In the genomic region with DNA sequence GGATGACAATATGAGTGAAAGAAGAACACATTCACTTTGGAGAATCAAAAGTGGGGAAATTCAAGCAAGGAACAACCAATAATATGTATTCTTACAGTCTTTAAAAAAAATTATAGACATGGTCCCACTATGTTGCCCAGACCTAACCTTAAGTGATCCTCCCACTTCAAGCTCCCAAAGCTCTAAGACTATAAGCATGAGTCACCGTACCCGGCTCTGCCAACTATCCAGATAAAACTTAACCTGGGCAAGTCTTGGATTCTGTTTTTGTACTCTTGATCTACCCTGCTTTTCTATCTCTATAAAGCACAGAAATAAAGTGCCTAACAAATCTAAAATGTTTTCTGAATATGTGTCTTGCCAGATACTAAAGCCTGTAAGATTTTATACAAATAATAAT, we compare ENCODE assay signal across 21 cellular contexts. TPM values are rescaled to one million over a fixed set of nuclear protein-coding genes. Genes with fewer than 3 reads are reported as not detected.
DNase-seq lines count a peak whose midpoint lies in the region; ATAC-seq and TF ChIP-seq lines count a peak whose summit lies in the region.
"Had no signal": no experiment of that assay in that cellular context is flagged by ENCODE, and none has a peak within 500 bp of the region (broad histone marks: within the 10 kb centered on the region; RNA-seq: fewer than 3 reads in every experiment).

No MANE protein-coding gene starts in this region.

- DNase-seq in HCT116 (ENCODE audit: low read depth, low spot score) (no peak), SK-N-SH (no peak), fibroblast of mammary gland (ENCODE audit: low read depth) (peak; percentile 47), retinal pigment epithelial cell (ENCODE audit: low read depth) (peak; percentile 32), osteocyte (ENCODE audit: extremely low spot score, unreplicated experiment) (no peak), nephron progenitor cell (no peak)
- no peak for DNase-seq in CD8-positive, alpha-beta T cell
- DNase-seq: activated CD4-positive, alpha-beta T cell treated with anti-CD3 and anti-CD28 coated beads, Interleukin-2, amount 10 ng/mL, durations not matched to agents 7 days and 5 days; BE2C; central memory CD4-positive, alpha-beta T cell; endodermal cell; glutamatergic neuron; HCEC 1CT; Kasumi-1; NCI-H1436 treated with DMSO at 0.1 percent for 48 hours; substantia nigra; T-helper 9 cell had no signal

- H3K4me3 Mint-ChIP-seq in osteocyte (ENCODE audit: unreplicated experiment), result no peak overlapping the region
- H3K4me3 Mint-ChIP-seq in nephron progenitor cell, result no peak overlapping the region
- H3K4me3 Mint-ChIP-seq in CD8-positive, alpha-beta T cell, result no peak overlapping the region
- H3K4me3 Mint-ChIP-seq: activated CD4-positive, alpha-beta T cell treated with anti-CD3 and anti-CD28 coated beads, Interleukin-2, amount 10 ng/mL, durations not matched to agents 7 days and 5 days; endodermal cell; memory B cell; neural progenitor cell had no signal

- H3K27me3 ChIP-seq in HCT116 (ENCODE audit: insufficient read depth, low read length) (no peaks in the 10 kb centered on the region), SK-N-SH (ENCODE audit: insufficient read depth) (no peaks in the 10 kb centered on the region)
- no peaks in the 10 kb centered on the region for H3K27me3 ChIP-seq in CD8-positive, alpha-beta T cell (ENCODE audit: insufficient read depth, low read length)
- H3K27me3 ChIP-seq: BE2C, neural progenitor cell had no signal

- H3K9ac ChIP-seq in HCT116 (ENCODE audit: low read length), result no peak overlapping the region
- no peak overlapping the region for H3K9ac ChIP-seq in SK-N-SH
- H3K9ac ChIP-seq: neural progenitor cell had no signal

- CTCF ChIA-PET in HCT116 (lab: Charles Lee), result no interaction called here
- CTCF ChIA-PET in SK-N-SH (lab: Yijun Ruan, JAX), result no interaction called here
- CTCF ChIA-PET in CD8-positive, alpha-beta T cell (lab: Charles Lee), result interaction anchor here (0.9 to 1.4 kb wide), 3 partner anchors 21 to 70 kb away, joined by 3 to 5 read pairs (median 3); no protein-coding TSS in a partner anchor

- H3K27ac Mint-ChIP-seq in osteocyte (ENCODE audit: unreplicated experiment) (no peak overlapping the region), nephron progenitor cell (no peak overlapping the region)
- no peak overlapping the region for H3K27ac Mint-ChIP-seq in CD8-positive, alpha-beta T cell
- H3K27ac Mint-ChIP-seq: activated CD4-positive, alpha-beta T cell treated with anti-CD3 and anti-CD28 coated beads, Interleukin-2, amount 10 ng/mL, durations not matched to agents 7 days and 5 days; endodermal cell; memory B cell; neural progenitor cell had no signal

- no peak overlapping the region for H2AFZ ChIP-seq in HCT116 (ENCODE audit: low read depth, low read length, poor library complexity, severe bottlenecking)
- H2AFZ ChIP-seq in SK-N-SH (ENCODE audit: low read depth), result no peak overlapping the region
- H2AFZ ChIP-seq: neural progenitor cell had no signal

- no peaks in the 10 kb centered on the region for H3F3A ChIP-seq in SK-N-SH (replicated peaks; ENCODE audit: insufficient read depth)

- TF ChIP-seq EP300 in SK-N-SH (IDR thresholded peaks at IDR 0.05; ENCODE audit: borderline replicate concordance in 1 of 2, low read depth in 1 of 2, low read length in 1 of 2), result no peak

- TF ChIP-seq RAD21 in HCT116 (IDR thresholded peaks at IDR 0.05; ENCODE audit: low read depth), result no peak
- no peak for TF ChIP-seq RAD21 in SK-N-SH (IDR thresholded peaks at IDR 0.05; ENCODE audit: low read length)

- H3K27ac ChIP-seq in HCT116 (ENCODE audit: low read depth, low read length) (no peak overlapping the region), SK-N-SH (ENCODE audit: low read depth in 2 of 2, low read length in 1 of 2) (no peak overlapping the region)
- H3K27ac ChIP-seq in CD8-positive, alpha-beta T cell (ENCODE audit: low read depth, low read length), result no peak overlapping the region
- H3K27ac ChIP-seq: neural progenitor cell had no signal

- H3K27me3 Mint-ChIP-seq in osteocyte (ENCODE audit: unreplicated experiment) (no peaks in the 10 kb centered on the region), nephron progenitor cell (ENCODE audit: low read depth, poor library complexity) (no peaks in the 10 kb centered on the region)
- no peaks in the 10 kb centered on the region for H3K27me3 Mint-ChIP-seq in CD8-positive, alpha-beta T cell (ENCODE audit: low read depth)
- H3K27me3 Mint-ChIP-seq: activated CD4-positive, alpha-beta T cell treated with anti-CD3 and anti-CD28 coated beads, Interleukin-2, amount 10 ng/mL, durations not matched to agents 7 days and 5 days; memory B cell had no signal

- H3K36me3 ChIP-seq in HCT116 (ENCODE audit: control insufficient read depth in 1 of 2, insufficient read depth in 2 of 2, low read length in 2 of 2), result 0 out of 4 replicates have a peak, but pooled peaks cover 0 to 3% of the 10 kb centered on the region in 2 experiments
- no peaks in the 10 kb centered on the region for H3K36me3 ChIP-seq in SK-N-SH (replicated peaks in 1 of 2; ENCODE audit: control insufficient read depth in 1 of 2, insufficient read depth in 2 of 2, low read length in 1 of 2)
- H3K36me3 ChIP-seq in CD8-positive, alpha-beta T cell (ENCODE audit: insufficient read depth, low read length), result peaks cover 31% of the 10 kb centered on the region
- H3K36me3 ChIP-seq: BE2C had no signal

- H3K79me2 ChIP-seq in HCT116 (ENCODE audit: insufficient read depth, low read length) (no peaks in the 10 kb centered on the region), SK-N-SH (ENCODE audit: insufficient read depth) (no peaks in the 10 kb centered on the region)

- WGBS in SK-N-SH (ENCODE audit: low lambda C conversion rate), result 63% methylated on average over 2 of the region's 2 CpGs

- no TSS peak for BruUV-seq in HCT116 (replicated peaks; lab: Mats Ljungman, UMichigan)

- H3K36me3 Mint-ChIP-seq in osteocyte (ENCODE audit: unreplicated experiment) (peaks cover 26% of the 10 kb centered on the region), nephron progenitor cell (ENCODE audit: low read depth) (peaks cover 40% of the 10 kb centered on the region)
- H3K36me3 Mint-ChIP-seq in CD8-positive, alpha-beta T cell, result peaks cover 81% of the 10 kb centered on the region

- no peaks in the 10 kb centered on the region for H3K9me3 ChIP-seq in HCT116 (ENCODE audit: control insufficient read depth in 1 of 2, insufficient read depth in 1 of 2, low read depth in 1 of 2, low read length in 2 of 2)
- no peaks in the 10 kb centered on the region for H3K9me3 ChIP-seq in SK-N-SH
- no peaks in the 10 kb centered on the region for H3K9me3 ChIP-seq in CD8-positive, alpha-beta T cell (ENCODE audit: low read length)
- H3K9me3 ChIP-seq: BE2C had no signal

- H3K9me2 ChIP-seq in HCT116 (ENCODE audit: insufficient read depth) (no peaks in the 10 kb centered on the region), SK-N-SH (no peaks in the 10 kb centered on the region)

- ATAC-seq in HCT116, result no peak
- no peak for ATAC-seq in CD8-positive, alpha-beta T cell
- ATAC-seq: activated naive CD4-positive, alpha-beta T cell treated with anti-CD3 and anti-CD28 coated beads, Interleukin-2, amount 50 U/mL, for 72 hours; sciatic nerve had no signal

- RAD21 ChIA-PET in HCT116 (lab: Charles Lee; ENCODE audit: low non-redundant PET in 1 of 2, low total read pairs in 2 of 2, uncharacterized antibody in 2 of 2, unreplicated experiment in 2 of 2), result no interaction called here

- H3K9me3 Mint-ChIP-seq in osteocyte (ENCODE audit: unreplicated experiment), result no peaks in the 10 kb centered on the region
- no peaks in the 10 kb centered on the region for H3K9me3 Mint-ChIP-seq in nephron progenitor cell
- no peaks in the 10 kb centered on the region for H3K9me3 Mint-ChIP-seq in CD8-positive, alpha-beta T cell
- H3K9me3 Mint-ChIP-seq: activated CD4-positive, alpha-beta T cell treated with anti-CD3 and anti-CD28 coated beads, Interleukin-2, amount 10 ng/mL, durations not matched to agents 7 days and 5 days; activated naive CD4-positive, alpha-beta T cell treated with anti-CD3 and anti-CD28 coated beads, Interleukin-2, amount 50 U/mL, for 72 hours; endodermal cell; memory B cell; neural progenitor cell had no signal

- H3K4me3 ChIP-seq in HCT116 (replicated peaks in 1 of 2; ENCODE audit: low read depth in 1 of 2, low read length in 2 of 2), result no peak overlapping the region
- H3K4me3 ChIP-seq in SK-N-SH (ENCODE audit: low read depth in 2 of 2, low read length in 1 of 2), result no peak overlapping the region
- H3K4me3 ChIP-seq in fibroblast of mammary gland (ENCODE audit: control insufficient read depth, low read depth, low read length), result no peak overlapping the region
- H3K4me3 ChIP-seq in retinal pigment epithelial cell (ENCODE audit: low read length), result no peak overlapping the region
- H3K4me3 ChIP-seq in CD8-positive, alpha-beta T cell (ENCODE audit: low read depth, low read length), result no peak overlapping the region
- H3K4me3 ChIP-seq: neural progenitor cell had no signal

- H3K4me1 Mint-ChIP-seq in osteocyte (ENCODE audit: unreplicated experiment), result peaks cover 22% of the 10 kb centered on the region
- peaks cover 10% of the 10 kb centered on the region for H3K4me1 Mint-ChIP-seq in nephron progenitor cell
- H3K4me1 Mint-ChIP-seq in CD8-positive, alpha-beta T cell (ENCODE audit: low read depth), result peaks cover 8% of the 10 kb centered on the region
- H3K4me1 Mint-ChIP-seq: memory B cell had no signal

- TF ChIP-seq POLR2A in HCT116 (IDR thresholded peaks at IDR 0.05; ENCODE audit: borderline replicate concordance, extremely low read depth, insufficient read depth, insufficient read length), result no peak

- H3K4me2 ChIP-seq in HCT116 (ENCODE audit: low read length), result peak overlapping the region; percentile 23; the same call in 1 of the 2 replicates
- H3K4me2 ChIP-seq in SK-N-SH, result no peak overlapping the region
- H3K4me2 ChIP-seq: neural progenitor cell had no signal

- H4K20me1 ChIP-seq in HCT116 (ENCODE audit: insufficient read depth), result no peaks in the 10 kb centered on the region
- H4K20me1 ChIP-seq in SK-N-SH (ENCODE audit: insufficient read depth), result no peaks in the 10 kb centered on the region

- intact Hi-C loops in HCT116 (cut with micrococcal nuclease), result no loop called here
- intact Hi-C loops in CD8-positive, alpha-beta T cell (cut with DNase I, micrococcal nuclease), result no loop called here

- POLR2A ChIA-PET in HCT116 (lab: Charles Lee) (no interaction called here), SK-N-SH (lab: Yijun Ruan, JAX) (no interaction called here)
- POLR2A ChIA-PET in CD8-positive, alpha-beta T cell (lab: Charles Lee), result interaction anchor here (0.6 kb wide), 1 partner anchor 29 kb away, joined by 3 read pairs; no protein-coding TSS in a partner anchor

- H3K4me1 ChIP-seq in HCT116 (ENCODE audit: control insufficient read depth in 1 of 2, insufficient read depth in 2 of 2, low read length in 2 of 2), result peaks cover 2 to 7% of the 10 kb centered on the region in 2 experiments
- peaks cover 0 to 5% of the 10 kb centered on the region in 2 experiments; a peak in 1 of 4 replicates for H3K4me1 ChIP-seq in SK-N-SH (ENCODE audit: control insufficient read depth in 1 of 2, insufficient read depth in 2 of 2, low read depth in 1 of 2, low read length in 1 of 2)
- no peaks in the 10 kb centered on the region for H3K4me1 ChIP-seq in CD8-positive, alpha-beta T cell (ENCODE audit: insufficient read depth, low read length)
- H3K4me1 ChIP-seq: BE2C had no signal

- TF ChIP-seq CTCF in HCT116 (IDR thresholded peaks at IDR 0.05 in 2 of 3, conservative IDR thresholded peaks at IDR 0.05 in 1 of 3; ENCODE audit: borderline replicate concordance in 1 of 3, insufficient read depth in 1 of 3, low read depth in 2 of 3, low read length in 2 of 3) (no peak), SK-N-SH (IDR thresholded peaks at IDR 0.05) (no peak), fibroblast of mammary gland (conservative IDR thresholded peaks at IDR 0.05; ENCODE audit: control insufficient read depth, insufficient read depth, low read depth, low read length) (no peak), retinal pigment epithelial cell (conservative IDR thresholded peaks at IDR 0.05; ENCODE audit: low read depth, low read length) (no peak), osteocyte (IDR thresholded peaks at IDR 0.05) (no peak), nephron progenitor cell (IDR thresholded peaks at IDR 0.05) (no peak)
- TF ChIP-seq CTCF in CD8-positive, alpha-beta T cell (IDR thresholded peaks at IDR 0.05), result no peak

RNA-seq across cellular contexts. Expression of gene CEMIP2, which starts 30.9 kb away (rescaled TPM):
- total RNA-seq in HCT116 (2021; ENCODE audit: unreplicated experiment) (14.3 TPM), osteocyte (20.9 and 23.0 TPM in 2 replicates)
- 8.5 and 10.6 TPM in 2 replicates for polyA plus RNA-seq in HCT116 (2012)
- 39.8 and 46.0 TPM in 2 replicates for polyA plus RNA-seq in SK-N-SH (2012; rRNA removed)
- 28.2 and 31.0 TPM in 2 replicates for polyA plus RNA-seq in SK-N-SH (2012; cell fraction: cytosol; rRNA removed)
- polyA plus RNA-seq in SK-N-SH (2012; cell fraction: nucleus; rRNA removed), result 48.4 and 56.5 TPM in 2 replicates
- total RNA-seq in CD8-positive, alpha-beta T cell, result 100 to 1,000 TPM; 286 to 313 TPM

Comparison
In these comparisons a context has a peak if more than half of its experiments do, and no peak if none do; other contexts are left out.
1. DNase-seq: peak in fibroblast of mammary gland (single experiment) and retinal pigment epithelial cell (single experiment); none in HCT116 (single experiment), SK-N-SH (single experiment), osteocyte (single experiment), nephron progenitor cell (single experiment) and CD8-positive, alpha-beta T cell (0 of 7).
2. RNA of gene CEMIP2, which starts 30.9 kb away (total RNA-seq): 286 to 313 TPM in CD8-positive, alpha-beta T cell; 20.9 to 23.0 TPM in osteocyte and 14.3 TPM in HCT116 (single experiment); every median in the first group is over 10 times any median in the second.
3. Of the 11 proteins assayed by ChIP-seq in both SK-N-SH and HCT116: peak only in SK-N-SH: none; only in HCT116: none; in both: JUND; in neither: 10.